Comparison of ENCODE assay signal across 20 cellular contexts in the genomic region with DNA sequence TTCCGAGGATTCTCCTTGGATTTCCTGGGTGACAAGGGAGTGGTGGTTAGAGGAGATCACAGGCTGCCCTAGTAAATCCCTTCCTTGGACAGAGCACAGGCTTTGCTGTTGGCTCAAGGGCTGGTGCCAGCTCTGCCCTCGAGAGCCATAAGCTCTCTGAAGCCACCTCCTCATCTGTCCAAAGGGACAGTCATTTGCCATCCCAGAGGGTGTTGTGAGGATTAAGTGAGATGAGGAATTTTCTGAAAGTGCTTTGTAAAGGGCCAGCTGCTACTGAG. TPM values are rescaled to one million over a fixed set of nuclear protein-coding genes. Genes with fewer than 3 reads are reported as not detected.
A peak's percentile ranks its signal among the peaks of the same experiment; 100 is the strongest.
DNase-seq lines count a peak whose midpoint lies in the region; ATAC-seq and TF ChIP-seq lines count a peak whose summit lies in the region.
"Had no signal": no experiment of that assay in that cellular context is flagged by ENCODE, and none has a peak within 500 bp of the region (broad histone marks: within the 10 kb centered on the region; RNA-seq: fewer than 3 reads in every experiment).

No MANE protein-coding gene starts in this region.

- H3K36me3 ChIP-seq in HEK293 (ENCODE audit: control insufficient read depth in 2 of 2, insufficient read depth in 1 of 2, low read length in 2 of 2) (peaks cover 6 to 56% of the 10 kb centered on the region in 2 experiments; a peak in 2 of 3 replicates), PC-3 (ENCODE audit: low read depth, low read length) (peaks cover 67% of the 10 kb centered on the region), esophagus squamous epithelium (peaks cover 23 to 53% (median 25%) of the 10 kb centered on the region in 3 donors)
- H3K36me3 ChIP-seq: cardiac muscle cell had no signal

- DNase-seq in PC-3 (no peak), esophagus squamous epithelium (lab: John Stamatoyannopoulos, UW) (no peak), RKO (ENCODE audit: low spot score) (no peak), NCI-H1092 treated with DMSO at 0.1 percent for 48 hours (lab: John Stamatoyannopoulos, UW) (no peak)
- DNase-seq in stimulated activated effector memory CD8-positive, alpha-beta T cell treated with anti-CD3 and anti-CD28 coated beads, Interleukin-12 subunit alpha, Interleukin-12 subunit beta, amount 100 ng/mL, for 72 hours (ENCODE audit: low spot score in 2 of 2), result no peak
- DNase-seq: activated CD4-positive, alpha-beta T cell treated with anti-CD3 and anti-CD28 coated beads, Interleukin-2, amount 10 ng/mL, durations not matched to agents 24 days and 14 days; NCI-H1436; NCI-H526 treated with DMSO at 0.1 percent for 48 hours; small intestine; stimulated activated CD4-positive, alpha-beta T cell treated with anti-CD3 and anti-CD28 coated beads, Interleukin-4, amount 100 ng/mL, for 1 hour; T-helper 1 cell had no signal

- H3K9me3 ChIP-seq in HEK293 (ENCODE audit: control insufficient read depth, insufficient read depth, low read depth, low read length) (no peaks in the 10 kb centered on the region), PC-3 (ENCODE audit: low read length) (no peaks in the 10 kb centered on the region), esophagus squamous epithelium (no peaks in the 10 kb centered on the region)
- H3K9me3 ChIP-seq: HAP-1, prostate gland, upper lobe of right lung had no signal

- H3K4me1 Mint-ChIP-seq in stimulated activated effector memory CD8-positive, alpha-beta T cell treated with anti-CD3 and anti-CD28 coated beads, Interleukin-12 subunit alpha, Interleukin-12 subunit beta, amount 100 ng/mL, for 72 hours, result peaks cover 71% of the 10 kb centered on the region

- 60% methylated on average over 1 of the region's 2 CpGs; no CpG with 5 or more reads in 1 of the 2 donors for WGBS in esophagus squamous epithelium, 2 donors

- H3K4me1 ChIP-seq in HEK293 (ENCODE audit: control insufficient read depth, insufficient read depth, low read length), result peaks cover 33% of the 10 kb centered on the region
- peaks cover 97% of the 10 kb centered on the region for H3K4me1 ChIP-seq in PC-3 (ENCODE audit: insufficient read depth, low read length)
- peaks cover 25 to 98% (median 80%) of the 10 kb centered on the region in 3 donors for H3K4me1 ChIP-seq in esophagus squamous epithelium

- CTCF ChIA-PET in HEK293 (lab: Yijun Ruan, JAX), result interaction anchor here (0.6 to 1.2 kb wide), 3 partner anchors 87 to 128 kb away, joined by 3 to 6 read pairs (median 3); no protein-coding TSS in a partner anchor
- CTCF ChIA-PET in PC-3 (lab: Charles Lee), result no interaction called here

- H3K36me3 Mint-ChIP-seq in stimulated activated effector memory CD8-positive, alpha-beta T cell treated with anti-CD3 and anti-CD28 coated beads, Interleukin-12 subunit alpha, Interleukin-12 subunit beta, amount 100 ng/mL, for 72 hours, result peaks cover 93% of the 10 kb centered on the region

- H3K4me3 ChIP-seq in HEK293 (ENCODE audit: low read depth, low read length) (no peak overlapping the region), PC-3 (ENCODE audit: low read length) (no peak overlapping the region), esophagus squamous epithelium (no peak overlapping the region)
- H3K4me3 ChIP-seq: cardiac muscle cell, HAP-1, prostate gland, upper lobe of right lung had no signal

- H3K79me2 ChIP-seq in PC-3 (ENCODE audit: low read length), result peaks cover 69% of the 10 kb centered on the region

- intact Hi-C loops in PC-3 (cut with micrococcal nuclease) (no loop called here), esophagus squamous epithelium (cut with DNase I) (no loop called here)

- peak overlapping the region; percentile 5; the same call in 1 of the 2 replicates for H3K4me2 ChIP-seq in PC-3 (ENCODE audit: low read length)

- TF ChIP-seq CTCF in HEK293 (tag by site-specific recombination; IDR thresholded peaks at IDR 0.05) (no peak), PC-3 (conservative IDR thresholded peaks at IDR 0.05; ENCODE audit: low read depth, low read length) (no peak), esophagus squamous epithelium (IDR thresholded peaks at IDR 0.05) (no peak)

- H3K27ac ChIP-seq in HEK293 (ENCODE audit: extremely low read depth, low read depth, low read length), result no peak overlapping the region
- no peak overlapping the region for H3K27ac ChIP-seq in PC-3 (ENCODE audit: low read length)
- peak overlapping the region in 3 of 4 donors; percentile 32 to 78 (median 38) for H3K27ac ChIP-seq in esophagus squamous epithelium
- H3K27ac ChIP-seq: cardiac muscle cell, epithelial cell of prostate, prostate gland, upper lobe of right lung had no signal

- no peaks in the 10 kb centered on the region for H3K9me3 Mint-ChIP-seq in stimulated activated effector memory CD8-positive, alpha-beta T cell treated with anti-CD3 and anti-CD28 coated beads, Interleukin-12 subunit alpha, Interleukin-12 subunit beta, amount 100 ng/mL, for 72 hours
- H3K9me3 Mint-ChIP-seq: activated CD4-positive, alpha-beta T cell treated with anti-CD3 and anti-CD28 coated beads, Interleukin-2, amount 10 ng/mL, durations not matched to agents 24 days and 14 days; nephron had no signal

- H4K20me1 ChIP-seq in PC-3 (ENCODE audit: low read length), result peaks cover 62% of the 10 kb centered on the region

- ATAC-seq in PC-3 (no peak), GM18909 (IDR thresholded peaks at IDR 0.05; ENCODE audit: poor library complexity, unreplicated experiment) (no peak)
- ATAC-seq in stimulated activated effector memory CD8-positive, alpha-beta T cell treated with anti-CD3 and anti-CD28 coated beads, Interleukin-12 subunit alpha, Interleukin-12 subunit beta, amount 100 ng/mL, for 72 hours, result no peak
- ATAC-seq: upper lobe of right lung had no signal

- H3K9me2 ChIP-seq in PC-3 (replicated peaks; ENCODE audit: low read length), result no peaks in the 10 kb centered on the region

- BruUV-seq in PC-3 (replicated peaks; lab: Mats Ljungman, UMichigan), result no TSS peak

- POLR2A ChIA-PET in HEK293 (lab: Yijun Ruan, JAX), result interaction anchor here (0.8 to 1.5 kb wide), 2 partner anchors 13 to 29 kb away, joined by 3 read pairs; no protein-coding TSS in a partner anchor
- POLR2A ChIA-PET in PC-3 (lab: Charles Lee; ENCODE audit: unreplicated experiment), result interaction anchor here (0.6 kb wide), 1 partner anchor 32 kb away, joined by 9 read pairs; no protein-coding TSS in a partner anchor

- TF ChIP-seq POLR2A in esophagus squamous epithelium (IDR thresholded peaks at IDR 0.05), result no peak

- H3K27ac Mint-ChIP-seq in stimulated activated effector memory CD8-positive, alpha-beta T cell treated with anti-CD3 and anti-CD28 coated beads, Interleukin-12 subunit alpha, Interleukin-12 subunit beta, amount 100 ng/mL, for 72 hours, result peak overlapping the region; percentile 100

- H3F3A ChIP-seq in PC-3 (ENCODE audit: low read length, unreplicated experiment), result peaks cover 19% of the 10 kb centered on the region

- no peak overlapping the region for H3K9ac ChIP-seq in PC-3 (ENCODE audit: low read length)

- H3K27me3 ChIP-seq in PC-3 (ENCODE audit: low read length) (no peaks in the 10 kb centered on the region), esophagus squamous epithelium (no peaks in the 10 kb centered on the region)
- H3K27me3 ChIP-seq: cardiac muscle cell, upper lobe of right lung had no signal

- no peak overlapping the region for H2AFZ ChIP-seq in PC-3 (ENCODE audit: low read length)

- H3K4me3 Mint-ChIP-seq in stimulated activated effector memory CD8-positive, alpha-beta T cell treated with anti-CD3 and anti-CD28 coated beads, Interleukin-12 subunit alpha, Interleukin-12 subunit beta, amount 100 ng/mL, for 72 hours, result no peak overlapping the region
- H3K4me3 Mint-ChIP-seq: nephron had no signal

TF ChIP-seq in HEK293, 187 proteins besides CTCF, POLR2A, EP300 and RAD21 (continues in another document):
- TF ChIP-seq ZNF184 (tag by site-specific recombination; IDR thresholded peaks at IDR 0.05), result no peak
- TF ChIP-seq, protein P1, sequence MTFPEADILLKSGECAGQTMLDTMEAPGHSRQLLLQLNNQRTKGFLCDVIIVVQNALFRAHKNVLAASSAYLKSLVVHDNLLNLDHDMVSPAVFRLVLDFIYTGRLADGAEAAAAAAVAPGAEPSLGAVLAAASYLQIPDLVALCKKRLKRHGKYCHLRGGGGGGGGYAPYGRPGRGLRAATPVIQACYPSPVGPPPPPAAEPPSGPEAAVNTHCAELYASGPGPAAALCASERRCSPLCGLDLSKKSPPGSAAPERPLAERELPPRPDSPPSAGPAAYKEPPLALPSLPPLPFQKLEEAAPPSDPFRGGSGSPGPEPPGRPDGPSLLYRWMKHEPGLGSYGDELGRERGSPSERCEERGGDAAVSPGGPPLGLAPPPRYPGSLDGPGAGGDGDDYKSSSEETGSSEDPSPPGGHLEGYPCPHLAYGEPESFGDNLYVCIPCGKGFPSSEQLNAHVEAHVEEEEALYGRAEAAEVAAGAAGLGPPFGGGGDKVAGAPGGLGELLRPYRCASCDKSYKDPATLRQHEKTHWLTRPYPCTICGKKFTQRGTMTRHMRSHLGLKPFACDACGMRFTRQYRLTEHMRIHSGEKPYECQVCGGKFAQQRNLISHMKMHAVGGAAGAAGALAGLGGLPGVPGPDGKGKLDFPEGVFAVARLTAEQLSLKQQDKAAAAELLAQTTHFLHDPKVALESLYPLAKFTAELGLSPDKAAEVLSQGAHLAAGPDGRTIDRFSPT (tag by site-specific recombination; IDR thresholded peaks at IDR 0.05), result 0 out of 2 replicates have a peak, but pooled peaks have one; percentile 8

RNA-seq across cellular contexts. Expression of a gene that starts 6.5 kb away (rescaled TPM):
- 1,281 and 1,584 TPM in 2 replicates for total RNA-seq in PC-3 (2014; rRNA removed)
- total RNA-seq in esophagus squamous epithelium, result 100 to 1,000 TPM; 308 to 468 (median 357) TPM

RNA-seq across cellular contexts. Expression of a gene that starts 18.9 kb away (rescaled TPM):
- 1.6 and 4.8 TPM in 2 replicates for total RNA-seq in PC-3 (2014; rRNA removed)
- under 1 TPM in 2 of 4 donors, not detected in 2; 0.48 to 0.95 TPM for total RNA-seq in esophagus squamous epithelium
- total RNA-seq: cardiac muscle cell had no signal

RNA-seq across cellular contexts. Expression of a gene that starts 26.6 kb away (rescaled TPM):
- total RNA-seq in PC-3 (2014; rRNA removed) (15.6 and 19.9 TPM in 2 replicates), esophagus squamous epithelium (10 to 100 TPM in 1 of 4 donors, 1 to 10 TPM in 3; 4.2 to 12.0 (median 8.8) TPM)
- total RNA-seq: activated CD4-positive, alpha-beta T cell treated with anti-CD3 and anti-CD28 coated beads, Interleukin-2, amount 10 ng/mL, durations not matched to agents 24 days and 14 days had no signal

RNA-seq across cellular contexts. Expression of a gene that starts 35.2 kb away (rescaled TPM):
- total RNA-seq in PC-3 (2014; rRNA removed) (5.9 and 8.7 TPM in 2 replicates), esophagus squamous epithelium (under 1 TPM in 2 of 4 donors, not detected in 2; 0.92 to 0.99 TPM)
- total RNA-seq: activated CD4-positive, alpha-beta T cell treated with anti-CD3 and anti-CD28 coated beads, Interleukin-2, amount 10 ng/mL, durations not matched to agents 24 days and 14 days; cardiac muscle cell; kidney epithelial cell; prostate gland; upper lobe of right lung had no signal

RNA-seq across cellular contexts. Expression of a gene that starts 56.4 kb away (rescaled TPM):
- total RNA-seq in PC-3 (2014; rRNA removed) (0.29 and 0.47 TPM in 2 replicates), esophagus squamous epithelium (1 to 10 TPM in 3 of 4 donors, under 1 TPM in 1; 0.38 to 7.8 (median 1.8) TPM)
- total RNA-seq: activated CD4-positive, alpha-beta T cell treated with anti-CD3 and anti-CD28 coated beads, Interleukin-2, amount 10 ng/mL, durations not matched to agents 24 days and 14 days; cardiac muscle cell; kidney epithelial cell; prostate gland; upper lobe of right lung had no signal

Comparison
In these comparisons a context has a peak if more than half of its experiments do, and no peak if none do; other contexts are left out.
1. H3K27ac ChIP-seq: peak in esophagus squamous epithelium (3 of 4); none in HEK293 (single experiment) and PC-3 (single experiment).